ENCODE assay signal across 24 cellular contexts in the genomic region with DNA sequence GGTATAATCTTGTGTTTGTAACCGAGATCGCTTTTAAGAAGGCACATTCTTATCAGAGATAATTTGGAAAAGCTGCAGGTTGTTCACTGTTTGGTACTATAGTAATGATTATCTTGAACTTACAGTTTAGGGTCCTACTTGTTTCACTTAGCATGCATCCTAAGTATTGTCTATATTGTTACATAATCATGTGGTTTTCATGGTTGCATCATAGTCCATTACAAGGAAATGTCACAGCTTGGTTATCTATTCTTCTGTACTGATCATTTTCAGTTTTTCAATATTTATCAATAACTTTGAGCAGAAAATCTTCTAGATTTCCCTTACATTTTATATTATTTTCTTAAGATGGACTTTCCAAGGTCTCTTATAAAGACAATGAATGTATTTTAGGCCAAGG.
"Had no signal": no experiment of that assay in that cellular context is flagged by ENCODE, and none has a peak within 500 bp of the region (broad histone marks: within the 10 kb centered on the region; RNA-seq: fewer than 3 reads in every experiment).

No MANE protein-coding gene starts in this region.

- DNase-seq: activated CD4-positive, alpha-beta T cell treated with anti-CD3 and anti-CD28 coated beads for 4 hours; activated CD4-positive, alpha-beta T cell treated with anti-CD3 and anti-CD28 coated beads, Interleukin-2, amount 50 U/mL, for 4 hours; activated naive CD4-positive, alpha-beta T cell; activated T-cell treated with anti-CD3 and anti-CD28 coated beads for 4 hours; activated T-cell treated with anti-CD3 and anti-CD28 coated beads, Interleukin-2, amount 50 U/mL, for 72 hours; colonic mucosa; effector CD8-positive, alpha-beta T cell; esophagus squamous epithelium; left ventricle myocardium inferior; mucosa of descending colon; right cardiac atrium; stimulated activated CD4-positive, alpha-beta T cell treated with anti-CD3 and anti-CD28 coated beads, Interleukin-2, amount 100 ng/mL, for 48 hours; stimulated activated naive CD4-positive, alpha-beta T cell treated with Interleukin-2 at 50 U/mL for 16 hours; T-helper 9 cell; transverse colon had no signal

- H3K27me3 ChIP-seq: colonic mucosa, esophagus squamous epithelium, transverse colon had no signal

- H3K9me3 ChIP-seq: colonic mucosa, esophagus squamous epithelium, left ventricle myocardium inferior, mucosa of descending colon, transverse colon had no signal

- H3K4me3 ChIP-seq: colonic mucosa, esophagus squamous epithelium, left ventricle myocardium inferior, lung, mucosa of descending colon, transverse colon had no signal

- FAIRE-seq: bronchial epithelial cell, endometrium, frontal cortex, TTC549 had no signal

- H3K27ac ChIP-seq: colonic mucosa, epithelial cell of prostate, esophagus squamous epithelium, left ventricle myocardium inferior, transverse colon, VCaP had no signal

- ATAC-seq: activated naive CD4-positive, alpha-beta T cell treated with anti-CD3 and anti-CD28 coated beads, Interleukin-2, amount 50 U/mL, for 72 hours; activated T-cell treated with anti-CD3 and anti-CD28 coated beads, Interleukin-2, amount 50 U/mL, for 72 hours; mucosa of descending colon; natural killer cell treated with Interleukin-12 subunit alpha and Interleukin-12 subunit beta and Interleukin-15 and Interleukin-18, amount 100 ng/mL, for 72 hours; right cardiac atrium had no signal

- H3K4me1 ChIP-seq: colonic mucosa, esophagus squamous epithelium, left ventricle myocardium inferior, transverse colon had no signal

- H3K36me3 ChIP-seq: colonic mucosa, esophagus squamous epithelium, left ventricle myocardium inferior, transverse colon had no signal
